ENCODE assay signal across 8 cellular contexts in the genomic region with DNA sequence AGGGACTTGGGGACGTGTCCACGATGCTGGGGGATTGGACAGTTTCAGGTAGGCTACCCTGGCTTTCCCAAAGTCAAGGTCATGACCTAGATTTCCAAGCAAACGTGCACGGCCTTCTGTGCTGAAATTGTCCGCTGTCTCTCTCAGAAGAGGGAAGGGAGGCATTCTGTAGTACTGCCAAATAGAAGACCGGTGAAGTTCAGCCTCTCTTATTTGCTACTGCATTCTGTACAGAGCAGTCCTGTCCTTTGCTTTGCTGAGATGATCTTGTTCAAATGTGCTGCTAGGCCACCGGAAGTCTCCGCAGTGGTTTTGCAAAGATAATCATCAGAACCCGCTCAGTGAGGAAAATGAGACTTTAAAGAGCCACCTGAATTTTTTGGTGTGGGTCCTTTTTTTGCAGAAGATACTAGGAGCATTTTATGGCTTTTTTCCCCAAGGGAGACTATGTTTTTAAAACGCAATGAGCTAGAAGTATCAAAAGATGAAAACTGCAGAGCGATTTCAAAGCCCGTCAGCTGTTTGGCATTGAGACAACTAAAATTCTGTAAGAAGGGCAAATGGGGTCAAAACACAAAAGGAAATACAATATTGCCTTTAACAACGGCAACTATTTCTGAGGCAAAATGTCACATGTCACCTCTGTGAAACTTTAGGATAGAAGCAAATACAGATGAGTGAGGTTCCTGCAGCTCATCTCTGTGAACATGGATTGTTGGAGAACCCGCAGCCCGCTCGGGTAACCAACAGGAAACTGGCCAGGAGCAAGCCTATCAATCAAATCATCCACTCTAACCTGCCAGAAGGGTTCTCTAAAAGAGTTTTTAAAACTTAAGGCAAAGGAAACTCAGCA. TPM values are rescaled to one million over a fixed set of nuclear protein-coding genes. Genes with fewer than 3 reads are reported as not detected.
A peak's percentile ranks its signal among the peaks of the same experiment; 100 is the strongest.
DNase-seq lines count a peak whose midpoint lies in the region; ATAC-seq and TF ChIP-seq lines count a peak whose summit lies in the region.

No MANE protein-coding gene starts in this region.

- peak overlapping the region; percentile 77 for H3K27ac Mint-ChIP-seq in activated CD8-positive, alpha-beta T cell treated with anti-CD3 and anti-CD28 coated beads for 36 hours
- no peak overlapping the region for H3K27ac Mint-ChIP-seq in glutamatergic neuron (ENCODE audit: unreplicated experiment)

- POLR2A ChIA-PET in activated CD8-positive, alpha-beta T cell treated with anti-CD3 and anti-CD28 coated beads for 36 hours (lab: Charles Lee) = interaction anchor here (0.7 to 1.4 kb wide), 5 partner anchors 9 to 72 kb away, joined by 3 to 4 read pairs (median 3); a partner anchor contains a TSS

- DNase-seq in LHCN-M2 (ENCODE audit: low read depth) (peak; percentile 59), glutamatergic neuron (no peak), aorta (no peak), SW480 (ENCODE audit: low spot score) (no peak), NCI-H1436 treated with DMSO at 0.1 percent for 48 hours (lab: John Stamatoyannopoulos, UW) (no peak)
- peak; percentile 73 for DNase-seq in activated CD8-positive, alpha-beta T cell treated with anti-CD3 and anti-CD28 coated beads for 36 hours
- peak; percentile 15 to 22 for DNase-seq in stimulated activated CD8-positive, alpha-beta memory T cell treated with anti-CD3 and anti-CD28 coated beads, Interleukin-7, amount 100 ng/mL, for 1 hour (ENCODE audit: low read depth in 2 of 2)

- peak overlapping the region; percentile 57 for H3K4me3 Mint-ChIP-seq in activated CD8-positive, alpha-beta T cell treated with anti-CD3 and anti-CD28 coated beads for 36 hours
- peak overlapping the region; percentile 78 for H3K4me3 Mint-ChIP-seq in glutamatergic neuron (ENCODE audit: unreplicated experiment)

- H3K9me3 ChIP-seq in aorta (ENCODE audit: control insufficient read depth, low read length) = no peaks in the 10 kb centered on the region

- H3K36me3 Mint-ChIP-seq in activated CD8-positive, alpha-beta T cell treated with anti-CD3 and anti-CD28 coated beads for 36 hours (ENCODE audit: low read depth) = no peaks in the 10 kb centered on the region
- no peaks in the 10 kb centered on the region for H3K36me3 Mint-ChIP-seq in glutamatergic neuron (ENCODE audit: unreplicated experiment)

- peak; percentile 7 for ATAC-seq in activated CD8-positive, alpha-beta T cell treated with anti-CD3 and anti-CD28 coated beads for 36 hours
- ATAC-seq in aorta (ENCODE audit: low FRiP score) (no peak), HG03095 (IDR thresholded peaks at IDR 0.05; ENCODE audit: unreplicated experiment) (no peak)

- H3K4me1 ChIP-seq in aorta (ENCODE audit: control insufficient read depth in 1 of 2, insufficient read depth in 2 of 2, low read length in 2 of 2) = peaks cover 0 to 3% of the 10 kb centered on the region in 2 donors

- TF ChIP-seq CTCF in activated CD8-positive, alpha-beta T cell treated with anti-CD3 and anti-CD28 coated beads for 36 hours (IDR thresholded peaks at IDR 0.05) = no peak
- TF ChIP-seq CTCF in glutamatergic neuron (IDR thresholded peaks at IDR 0.05; ENCODE audit: partially characterized antibody, unreplicated experiment) = no peak

- H3K4me1 Mint-ChIP-seq in activated CD8-positive, alpha-beta T cell treated with anti-CD3 and anti-CD28 coated beads for 36 hours (ENCODE audit: low read depth) = peaks cover 38% of the 10 kb centered on the region
- H3K4me1 Mint-ChIP-seq in glutamatergic neuron (ENCODE audit: low read depth, unreplicated experiment) = peaks cover 18% of the 10 kb centered on the region

- no peaks in the 10 kb centered on the region for H3K9me3 Mint-ChIP-seq in activated CD8-positive, alpha-beta T cell treated with anti-CD3 and anti-CD28 coated beads for 36 hours
- H3K9me3 Mint-ChIP-seq in glutamatergic neuron (ENCODE audit: unreplicated experiment) = peaks cover 8% of the 10 kb centered on the region

- no peak overlapping the region for H3K4me3 ChIP-seq in aorta (ENCODE audit: low read length in 2 of 2)

- no peaks in the 10 kb centered on the region for H3K36me3 ChIP-seq in aorta (ENCODE audit: control insufficient read depth in 1 of 2, insufficient read depth in 2 of 2, low read length in 1 of 2)

- 66 to 67% methylated on average over 16 of the region's 16 CpGs for WGBS in aorta, 2 donors

- intact Hi-C loops in activated CD8-positive, alpha-beta T cell treated with anti-CD3 and anti-CD28 coated beads for 36 hours (cut with micrococcal nuclease) = loop anchor here (5.0 kb wide), 1 partner anchor 38 kb away; no protein-coding TSS in a partner anchor
- intact Hi-C loops in aorta (cut with DNase I) = no loop called here

- H3K27ac ChIP-seq in aorta (ENCODE audit: low read depth in 1 of 2, low read length in 2 of 2) = peak overlapping the region in 1 of 2 donors; percentile 20

- H3K27me3 ChIP-seq in aorta (ENCODE audit: control insufficient read depth in 1 of 2, insufficient read depth in 2 of 2, low read length in 1 of 2) = no peaks in the 10 kb centered on the region

- CTCF ChIA-PET in activated CD8-positive, alpha-beta T cell treated with anti-CD3 and anti-CD28 coated beads for 36 hours (lab: Charles Lee) = interaction anchor here (1.1 kb wide), 2 partner anchors 20 to 64 kb away, joined by 3 read pairs; no protein-coding TSS in a partner anchor

- no peaks in the 10 kb centered on the region for H3K27me3 Mint-ChIP-seq in activated CD8-positive, alpha-beta T cell treated with anti-CD3 and anti-CD28 coated beads for 36 hours
- H3K27me3 Mint-ChIP-seq in glutamatergic neuron (ENCODE audit: unreplicated experiment) = peaks cover 9% of the 10 kb centered on the region

RNA-seq across cellular contexts. Expression of a gene that starts 1.3 kb away (rescaled TPM):
- total RNA-seq in LHCN-M2 (2014; rRNA removed) (44.8 and 50.3 TPM in 2 replicates), glutamatergic neuron (ENCODE audit: unreplicated experiment) (33.4 TPM), aorta (10 to 100 TPM; 11.9 to 20.4 TPM)
- polyA plus RNA-seq in LHCN-M2 (2012) = 31.1 TPM
- total RNA-seq in activated CD8-positive, alpha-beta T cell treated with anti-CD3 and anti-CD28 coated beads for 36 hours = 10 to 100 TPM; 15.9 to 16.2 TPM
- 10 to 100 TPM; 11.9 to 12.5 TPM for polyA plus RNA-seq in aorta

Comparison
In these comparisons a context has a peak if more than half of its experiments do, and no peak if none do; other contexts are left out.
1. DNase-seq: peak in LHCN-M2 (single experiment), activated CD8-positive, alpha-beta T cell treated with anti-CD3 and anti-CD28 coated beads for 36 hours (single experiment) and stimulated activated CD8-positive, alpha-beta memory T cell treated with anti-CD3 and anti-CD28 coated beads, Interleukin-7, amount 100 ng/mL, for 1 hour (2 of 2); none in glutamatergic neuron (single experiment), aorta (0 of 2), SW480 (single experiment) and NCI-H1436 treated with DMSO at 0.1 percent for 48 hours (single experiment).